23 cellular contexts compared by ENCODE assay signal in the genomic region with DNA sequence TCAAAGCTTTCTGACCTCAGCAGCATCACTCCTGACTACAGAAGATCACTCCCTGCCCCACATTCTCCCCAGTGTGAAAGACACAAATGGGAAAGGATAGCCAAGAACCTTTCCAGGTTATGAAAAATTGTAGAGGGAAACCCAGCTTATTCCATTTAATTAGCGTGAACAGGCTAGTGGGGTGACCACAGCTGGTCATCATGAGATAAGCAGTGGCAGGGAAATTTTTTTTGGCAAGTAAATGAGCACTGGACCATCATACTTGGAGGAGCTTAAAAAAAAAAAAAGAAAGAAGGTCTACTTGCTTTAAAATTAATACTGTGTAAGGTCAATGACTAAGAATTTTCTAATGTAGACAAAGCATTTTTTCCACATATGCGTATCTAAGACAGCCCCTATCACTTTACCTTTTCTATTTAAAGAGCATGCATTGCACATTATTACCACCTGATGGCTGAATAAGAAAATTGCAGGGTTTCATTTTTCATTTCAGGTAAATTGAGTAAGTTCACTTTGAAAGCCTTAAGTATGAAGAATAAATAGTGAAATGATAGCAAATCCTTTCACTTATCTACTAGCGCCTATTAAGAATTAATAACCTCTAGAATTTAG.
DNase-seq lines count a peak whose midpoint lies in the region; ATAC-seq, FAIRE-seq and TF ChIP-seq lines count a peak whose summit lies in the region.
"Had no signal": no experiment of that assay in that cellular context is flagged by ENCODE, and none has a peak within 500 bp of the region (broad histone marks: within the 10 kb centered on the region; RNA-seq: fewer than 3 reads in every experiment).

No MANE protein-coding gene starts in this region.

- H3K9me2 ChIP-seq in PC-9 (ENCODE audit: insufficient read depth): no peaks in the 10 kb centered on the region; the same call in 1 of the 2 replicates

- TF ChIP-seq CTCF in mammary epithelial cell (conservative IDR thresholded peaks at IDR 0.05 in 1 of 2, IDR thresholded peaks at IDR 0.05 in 1 of 2; ENCODE audit: extremely low read depth in 1 of 2, insufficient read depth in 1 of 2, low read depth in 1 of 2, low read length in 2 of 2) (peak; percentile 23 to 42), breast epithelium (IDR thresholded peaks at IDR 0.05) (no peak), PC-9 (conservative IDR thresholded peaks at IDR 0.05) (peak; percentile 34; the same call in 1 of the 2 replicates), epithelial cell of proximal tubule (conservative IDR thresholded peaks at IDR 0.05; ENCODE audit: low read depth, low read length) (peak; percentile 38), psoas muscle (IDR thresholded peaks at IDR 0.05) (no peak)

- dilution Hi-C loops in mammary epithelial cell (cut with HindIII; ENCODE audit: low sequenced_read_pairs): no loop called here

- BruUV-seq in mammary epithelial cell (replicated peaks; lab: Mats Ljungman, UMichigan): no TSS peak
- no TSS peak for BruUV-seq in PC-9 (replicated peaks; lab: Mats Ljungman, UMichigan)

- H3K4me1 ChIP-seq in mammary epithelial cell (ENCODE audit: insufficient read depth, low read length) (no peaks in the 10 kb centered on the region), breast epithelium (no peaks in the 10 kb centered on the region), PC-9 (replicated peaks; ENCODE audit: insufficient read depth) (no peaks in the 10 kb centered on the region), psoas muscle (no peaks in the 10 kb centered on the region)
- H3K4me1 ChIP-seq: gastroesophageal sphincter, vagina had no signal

- CTCF ChIA-PET in mammary epithelial cell (lab: Charles Lee; ENCODE audit: low non-redundant PET): interaction anchor here (0.6 kb wide), 2 partner anchors 11 to 697 kb away, joined by 5 to 7 read pairs; no protein-coding TSS in a partner anchor
- CTCF ChIA-PET in PC-9 (lab: Charles Lee): no interaction called here

- DNase-seq in mammary epithelial cell (no peak), breast epithelium (ENCODE audit: low spot score in 2 of 2) (no peak), PC-9 (no peak), epithelial cell of proximal tubule (ENCODE audit: low read depth) (no peak), NCI-H128 (lab: John Stamatoyannopoulos, UW; ENCODE audit: unreplicated experiment) (no peak), frontal cortex (ENCODE audit: low spot score in 2 of 2) (no peak), psoas muscle (no peak)
- DNase-seq: activated CD8-positive, alpha-beta memory T cell treated with anti-CD3 and anti-CD28 coated beads, Interleukin-2, amount 50 U/mL, for 48 hours; activated gamma-delta T cell; CD4-positive, CD25-positive, alpha-beta regulatory T cell; DMS153; left cardiac atrium; MV-4-11; NCI-H1930; NCI-H345; SIG-M5 had no signal

- no peak overlapping the region for H3K4me2 ChIP-seq in mammary epithelial cell (ENCODE audit: insufficient read depth, low read depth, low read length)
- H3K4me2 ChIP-seq in PC-9: no peak overlapping the region

- H3K79me2 ChIP-seq in mammary epithelial cell (ENCODE audit: insufficient read depth, low read length): no peaks in the 10 kb centered on the region
- H3K79me2 ChIP-seq in PC-9 (ENCODE audit: low read depth): no peaks in the 10 kb centered on the region

- no peaks in the 10 kb centered on the region for H4K20me1 ChIP-seq in mammary epithelial cell (ENCODE audit: insufficient read depth, low read length)
- no peaks in the 10 kb centered on the region for H4K20me1 ChIP-seq in PC-9 (ENCODE audit: insufficient read depth)

- in situ Hi-C loops in mammary epithelial cell (cut with MboI; ENCODE audit: low sequenced_read_pairs in 2 of 2): loop anchor here in 1 of 2 donors (10.0 kb wide), 1 partner anchor 578 kb away; no protein-coding TSS in a partner anchor

- intact Hi-C loops in mammary epithelial cell (cut with micrococcal nuclease) (loop anchor here (1.0 to 10.0 kb wide), 2 partner anchors 210 to 888 kb away; no protein-coding TSS in a partner anchor), breast epithelium (cut with DNase I; ENCODE audit: low total_unique reads) (no loop called here), PC-9 (cut with micrococcal nuclease; ENCODE audit: unreplicated experiment) (no loop called here), psoas muscle (cut with DNase I) (loop anchor here in 1 of 2 donors (10.0 kb wide), 1 partner anchor 62 kb away; no protein-coding TSS in a partner anchor)

- H3K27me3 ChIP-seq in mammary epithelial cell (ENCODE audit: insufficient read depth, low read length) (no peaks in the 10 kb centered on the region), breast epithelium (no peaks in the 10 kb centered on the region), PC-9 (ENCODE audit: insufficient read depth, low read depth) (no peaks in the 10 kb centered on the region), psoas muscle (ENCODE audit: insufficient read depth in 3 of 3, low read length in 2 of 3) (no peaks in the 10 kb centered on the region)
- H3K27me3 ChIP-seq: cardiac muscle cell, gastroesophageal sphincter, vagina had no signal

- no peak for TF ChIP-seq POLR2A in breast epithelium (IDR thresholded peaks at IDR 0.05)

- H2AFZ ChIP-seq in mammary epithelial cell (ENCODE audit: low read depth, low read length) (no peak overlapping the region), PC-9 (no peak overlapping the region)

- no peaks in the 10 kb centered on the region for H3F3A ChIP-seq in PC-9 (ENCODE audit: insufficient read depth, low read depth)

- H3K27ac ChIP-seq in mammary epithelial cell (ENCODE audit: insufficient read depth, low read depth, low read length): no peak overlapping the region
- H3K27ac ChIP-seq in breast epithelium: no peak overlapping the region
- no peak overlapping the region for H3K27ac ChIP-seq in PC-9
- H3K27ac ChIP-seq in psoas muscle: no peak overlapping the region
- H3K27ac ChIP-seq: cardiac muscle cell, gastroesophageal sphincter, vagina had no signal

- H3K4me3 ChIP-seq in mammary epithelial cell (replicated peaks in 1 of 3; ENCODE audit: insufficient read depth in 1 of 3, low read depth in 2 of 3, low read length in 3 of 3) (no peak overlapping the region), breast epithelium (no peak overlapping the region), PC-9 (no peak overlapping the region), epithelial cell of proximal tubule (ENCODE audit: low read depth, low read length) (no peak overlapping the region), psoas muscle (no peak overlapping the region)
- H3K4me3 ChIP-seq: cardiac muscle cell, gastroesophageal sphincter, vagina had no signal

- no peak overlapping the region for H3K9ac ChIP-seq in mammary epithelial cell (ENCODE audit: insufficient read depth, low read length)

- 93% methylated on average over 3 of the region's 3 CpGs for WGBS in mammary epithelial cell (ENCODE audit: low coverage, missing lambda C conversion rate)
- 63 to 79% (median 75%) methylated on average over 3 of the region's 3 CpGs for WGBS in psoas muscle, 3 donors

- FAIRE-seq in frontal cortex (lab: Jason Lieb, UNC): no peak

- no peak for ATAC-seq in GM21390 (IDR thresholded peaks at IDR 0.05; ENCODE audit: unreplicated experiment)
- no peak for ATAC-seq in psoas muscle
- ATAC-seq: esophagus mucosa; gastroesophageal sphincter; left cardiac atrium; natural killer cell treated with Interleukin-12 subunit alpha and Interleukin-12 subunit beta and Interleukin-15 and Interleukin-18, amount 100 ng/mL, for 72 hours; stimulated activated effector memory CD8-positive, alpha-beta T cell treated with anti-CD3 and anti-CD28 coated beads, Interleukin-12 subunit alpha, Interleukin-12 subunit beta, amount 100 ng/mL, for 72 hours had no signal

- POLR2A ChIA-PET in PC-9 (lab: Charles Lee; ENCODE audit: unreplicated experiment): no interaction called here

- no peaks in the 10 kb centered on the region for H3K36me3 ChIP-seq in mammary epithelial cell (ENCODE audit: insufficient read depth, low read length)
- no peaks in the 10 kb centered on the region for H3K36me3 ChIP-seq in breast epithelium
- no peaks in the 10 kb centered on the region for H3K36me3 ChIP-seq in PC-9 (ENCODE audit: low read depth)
- no peaks in the 10 kb centered on the region for H3K36me3 ChIP-seq in psoas muscle (ENCODE audit: insufficient read depth in 1 of 2, low read depth in 1 of 2)
- H3K36me3 ChIP-seq: cardiac muscle cell, gastroesophageal sphincter, vagina had no signal

- H3K9me3 ChIP-seq in mammary epithelial cell (replicated peaks; ENCODE audit: insufficient read depth, low read length) (no peaks in the 10 kb centered on the region), breast epithelium (no peaks in the 10 kb centered on the region), PC-9 (ENCODE audit: insufficient read depth, low read depth) (no peaks in the 10 kb centered on the region), psoas muscle (no peaks in the 10 kb centered on the region)
- H3K9me3 ChIP-seq: gastroesophageal sphincter, vagina had no signal

Comparison
In these comparisons a context has a peak if more than half of its experiments do, and no peak if none do; other contexts are left out.
1. CTCF ChIP-seq: peak in mammary epithelial cell (2 of 2), PC-9 (single experiment) and epithelial cell of proximal tubule (single experiment); none in breast epithelium (0 of 3) and psoas muscle (single experiment).